ENCODE assay signal across 19 cellular contexts in the genomic region with DNA sequence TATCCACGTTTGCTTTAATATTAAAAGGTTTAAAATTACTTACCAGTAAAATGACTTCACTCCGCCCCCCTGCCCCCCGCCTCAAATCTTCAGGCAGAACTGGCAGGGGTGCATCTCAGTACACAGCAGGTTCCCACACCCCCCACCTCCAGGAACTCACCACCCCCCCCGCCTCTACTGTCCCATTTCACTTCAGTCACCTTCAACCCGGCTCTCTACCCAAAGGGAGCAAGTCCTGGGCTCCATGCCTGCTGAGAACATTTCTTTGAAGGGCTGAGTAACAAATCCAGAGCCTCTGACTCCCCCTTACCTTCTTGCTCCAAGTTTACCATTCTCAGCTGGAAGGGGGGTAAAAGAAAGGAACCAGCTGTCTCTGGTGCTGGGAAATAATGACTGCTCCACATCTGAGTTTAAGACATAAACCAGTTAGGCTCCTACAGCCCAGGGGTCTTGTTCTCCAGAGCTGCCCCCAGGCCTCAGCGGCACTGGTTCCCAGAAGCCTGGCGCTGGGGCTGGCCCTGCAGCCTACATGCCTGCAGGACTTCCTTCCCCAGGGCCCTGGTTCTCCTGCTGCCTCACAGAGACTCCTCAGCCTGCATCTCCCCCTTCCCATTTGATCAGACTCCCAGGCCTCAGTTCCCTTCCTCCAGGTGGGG. TPM values are rescaled to one million over a fixed set of nuclear protein-coding genes. Genes with fewer than 3 reads are reported as not detected.
DNase-seq lines count a peak whose midpoint lies in the region; ATAC-seq and TF ChIP-seq lines count a peak whose summit lies in the region.
"Had no signal": no experiment of that assay in that cellular context is flagged by ENCODE, and none has a peak within 500 bp of the region (broad histone marks: within the 10 kb centered on the region; RNA-seq: fewer than 3 reads in every experiment).

No MANE protein-coding gene starts in this region.

- no peaks in the 10 kb centered on the region for H3K9me3 Mint-ChIP-seq in activated CD4-positive, alpha-beta T cell treated with anti-CD3 and anti-CD28 coated beads, Interleukin-2, amount 10 ng/mL, durations not matched to agents 7 days and 5 days
- H3K9me3 Mint-ChIP-seq in naive thymus-derived CD4-positive, alpha-beta T cell, result no peaks in the 10 kb centered on the region
- H3K9me3 Mint-ChIP-seq: CD8-positive, alpha-beta T cell; HFFc6; IgD-negative memory B cell had no signal

- POLR2A ChIA-PET in activated CD4-positive, alpha-beta T cell treated with anti-CD3 and anti-CD28 coated beads, Interleukin-2, amount 10 ng/mL, durations not matched to agents 7 days and 5 days (lab: Charles Lee), result no interaction called here
- POLR2A ChIA-PET in HEK293 (lab: Yijun Ruan, JAX), result no interaction called here
- POLR2A ChIA-PET in naive thymus-derived CD4-positive, alpha-beta T cell (lab: Charles Lee), result no interaction called here
- POLR2A ChIA-PET in RWPE1 (lab: Yijun Ruan, JAX; ENCODE audit: low non-redundant PET), result no interaction called here

- no peaks in the 10 kb centered on the region for H3K27me3 ChIP-seq in naive thymus-derived CD4-positive, alpha-beta T cell (ENCODE audit: control insufficient read depth in 2 of 2, insufficient read depth in 2 of 2, low read length in 2 of 2)
- H3K27me3 ChIP-seq in skeletal muscle tissue (ENCODE audit: control insufficient read depth in 3 of 3, insufficient read depth in 3 of 3, low read length in 3 of 3), result no peaks in the 10 kb centered on the region
- H3K27me3 ChIP-seq: SJSA1 had no signal

- H3K4me1 ChIP-seq in HEK293 (ENCODE audit: control insufficient read depth, insufficient read depth, low read length) (no peaks in the 10 kb centered on the region), skeletal muscle tissue (ENCODE audit: control insufficient read depth in 3 of 3, insufficient read depth in 3 of 3, low read length in 3 of 3) (peaks cover 63 to 79% (median 74%) of the 10 kb centered on the region in 3 donors)
- H3K4me1 ChIP-seq in naive thymus-derived CD4-positive, alpha-beta T cell (ENCODE audit: control insufficient read depth in 2 of 2, insufficient read depth in 2 of 2, low read length in 2 of 2), result peaks cover 37 to 45% of the 10 kb centered on the region in 2 donors

- H3K4me3 ChIP-seq in HEK293 (ENCODE audit: low read depth, low read length) (no peak overlapping the region), skeletal muscle tissue (ENCODE audit: low read length in 3 of 3) (no peak overlapping the region)
- H3K4me3 ChIP-seq in naive thymus-derived CD4-positive, alpha-beta T cell (ENCODE audit: low read length), result no peak overlapping the region
- H3K4me3 ChIP-seq: SJSA1 had no signal

- H3K36me3 Mint-ChIP-seq in activated CD4-positive, alpha-beta T cell treated with anti-CD3 and anti-CD28 coated beads, Interleukin-2, amount 10 ng/mL, durations not matched to agents 7 days and 5 days (ENCODE audit: low read depth), result peaks cover 39% of the 10 kb centered on the region
- peaks cover 0 to 23% (median 5%) of the 10 kb centered on the region in 5 donors for H3K36me3 Mint-ChIP-seq in naive thymus-derived CD4-positive, alpha-beta T cell

- H3K9ac ChIP-seq in skeletal muscle tissue (ENCODE audit: low read depth in 1 of 3, low read length in 3 of 3), result peak overlapping the region in 2 of 3 donors; percentile 50 to 51

- H3K27ac ChIP-seq in HEK293 (ENCODE audit: extremely low read depth, low read depth, low read length) (no peak overlapping the region), skeletal muscle tissue (ENCODE audit: low read depth, low read length) (peak overlapping the region; percentile 36), RWPE1 (no peak overlapping the region)
- H3K27ac ChIP-seq in naive thymus-derived CD4-positive, alpha-beta T cell (ENCODE audit: low read depth, low read length), result no peak overlapping the region
- H3K27ac ChIP-seq: 22Rv1, SJSA1 had no signal

- ATAC-seq in naive thymus-derived CD4-positive, alpha-beta T cell, result no peak
- ATAC-seq: CD8-positive, alpha-beta T cell had no signal

- no peak for DNase-seq in activated CD4-positive, alpha-beta T cell treated with anti-CD3 and anti-CD28 coated beads, Interleukin-2, amount 10 ng/mL, durations not matched to agents 7 days and 5 days
- no peak for DNase-seq in activated CD4-positive, alpha-beta T cell treated with anti-CD3 and anti-CD28 coated beads for 1 hour
- DNase-seq in naive thymus-derived CD4-positive, alpha-beta T cell, result peak in 1 of 9 donors; percentile 6
- DNase-seq in RWPE1 (ENCODE audit: low spot score), result no peak
- DNase-seq in dermis blood vessel endothelial cell, result no peak
- no peak for DNase-seq in epidermal melanocyte (ENCODE audit: insufficient read length, low spot score)
- DNase-seq: Calu3; CD8-positive, alpha-beta T cell; HFFc6; Karpas-422; NCI-H1436; NCI-H1930; NCI-H345; NCI-H524 treated with DMSO at 0.1 percent for 48 hours had no signal

- peaks cover 0 to 27% of the 10 kb centered on the region in 2 experiments; a peak in 2 of 3 replicates for H3K36me3 ChIP-seq in HEK293 (ENCODE audit: control insufficient read depth in 2 of 2, insufficient read depth in 1 of 2, low read length in 2 of 2)
- peaks cover 0 to 46% (median 7%) of the 10 kb centered on the region in 3 experiments for H3K36me3 ChIP-seq in naive thymus-derived CD4-positive, alpha-beta T cell (ENCODE audit: control insufficient read depth in 2 of 3, insufficient read depth in 3 of 3, low read length in 3 of 3)
- peaks cover 24 to 33% (median 30%) of the 10 kb centered on the region in 3 donors for H3K36me3 ChIP-seq in skeletal muscle tissue (ENCODE audit: control insufficient read depth in 3 of 3, insufficient read depth in 3 of 3, low read length in 3 of 3)
- H3K36me3 ChIP-seq: SJSA1 had no signal

- CTCF ChIA-PET in activated CD4-positive, alpha-beta T cell treated with anti-CD3 and anti-CD28 coated beads, Interleukin-2, amount 10 ng/mL, durations not matched to agents 7 days and 5 days (lab: Charles Lee), result interaction anchor here (1.1 kb wide), 1 partner anchor 9 kb away, joined by 3 read pairs; no protein-coding TSS in a partner anchor
- CTCF ChIA-PET in HEK293 (lab: Yijun Ruan, JAX) (no interaction called here), RWPE1 (lab: Yijun Ruan, JAX) (no interaction called here)
- CTCF ChIA-PET in naive thymus-derived CD4-positive, alpha-beta T cell (lab: Charles Lee), result no interaction called here

- no peak overlapping the region for H3K4me3 Mint-ChIP-seq in activated CD4-positive, alpha-beta T cell treated with anti-CD3 and anti-CD28 coated beads, Interleukin-2, amount 10 ng/mL, durations not matched to agents 7 days and 5 days
- no peak overlapping the region for H3K4me3 Mint-ChIP-seq in naive thymus-derived CD4-positive, alpha-beta T cell
- H3K4me3 Mint-ChIP-seq: CD8-positive, alpha-beta T cell; HFFc6 had no signal

- peak overlapping the region; percentile 41 for H3K27ac Mint-ChIP-seq in activated CD4-positive, alpha-beta T cell treated with anti-CD3 and anti-CD28 coated beads, Interleukin-2, amount 10 ng/mL, durations not matched to agents 7 days and 5 days
- H3K27ac Mint-ChIP-seq in naive thymus-derived CD4-positive, alpha-beta T cell, result peak overlapping the region in 5 of 9 donors; percentile 67 to 99 (median 73)
- H3K27ac Mint-ChIP-seq: HFFc6 had no signal

- TF ChIP-seq CTCF in HEK293 (tag by site-specific recombination; IDR thresholded peaks at IDR 0.05) (no peak), RWPE1 (conservative IDR thresholded peaks at IDR 0.05; ENCODE audit: low read depth) (no peak)

- H3K27me3 Mint-ChIP-seq in activated CD4-positive, alpha-beta T cell treated with anti-CD3 and anti-CD28 coated beads, Interleukin-2, amount 10 ng/mL, durations not matched to agents 7 days and 5 days, result no peaks in the 10 kb centered on the region
- no peaks in the 10 kb centered on the region for H3K27me3 Mint-ChIP-seq in naive thymus-derived CD4-positive, alpha-beta T cell

- peaks cover 69% of the 10 kb centered on the region for H3K4me1 Mint-ChIP-seq in activated CD4-positive, alpha-beta T cell treated with anti-CD3 and anti-CD28 coated beads, Interleukin-2, amount 10 ng/mL, durations not matched to agents 7 days and 5 days
- peaks cover 34 to 62% (median 56%) of the 10 kb centered on the region in 7 donors for H3K4me1 Mint-ChIP-seq in naive thymus-derived CD4-positive, alpha-beta T cell

- no peaks in the 10 kb centered on the region for H3K9me3 ChIP-seq in HEK293 (ENCODE audit: control insufficient read depth, insufficient read depth, low read depth, low read length)
- H3K9me3 ChIP-seq in naive thymus-derived CD4-positive, alpha-beta T cell (ENCODE audit: control insufficient read depth in 2 of 3, low read length in 3 of 3), result no peaks in the 10 kb centered on the region
- H3K9me3 ChIP-seq in skeletal muscle tissue (ENCODE audit: control insufficient read depth in 3 of 3, low read length in 3 of 3), result no peaks in the 10 kb centered on the region
- H3K9me3 ChIP-seq: SJSA1 had no signal

- intact Hi-C loops in naive thymus-derived CD4-positive, alpha-beta T cell (cut with micrococcal nuclease), result no loop called here

TF ChIP-seq in HEK293, 187 proteins besides CTCF, POLR2A, EP300 and RAD21:
- TF ChIP-seq ZNF626 (tag by site-specific recombination; IDR thresholded peaks at IDR 0.05) (no peak), ZIC2 (tag by site-specific recombination; IDR thresholded peaks at IDR 0.05) (peak; percentile 61), KLF10 (tag by site-specific recombination; IDR thresholded peaks at IDR 0.05) (no peak)
- TF ChIP-seq, protein P1, sequence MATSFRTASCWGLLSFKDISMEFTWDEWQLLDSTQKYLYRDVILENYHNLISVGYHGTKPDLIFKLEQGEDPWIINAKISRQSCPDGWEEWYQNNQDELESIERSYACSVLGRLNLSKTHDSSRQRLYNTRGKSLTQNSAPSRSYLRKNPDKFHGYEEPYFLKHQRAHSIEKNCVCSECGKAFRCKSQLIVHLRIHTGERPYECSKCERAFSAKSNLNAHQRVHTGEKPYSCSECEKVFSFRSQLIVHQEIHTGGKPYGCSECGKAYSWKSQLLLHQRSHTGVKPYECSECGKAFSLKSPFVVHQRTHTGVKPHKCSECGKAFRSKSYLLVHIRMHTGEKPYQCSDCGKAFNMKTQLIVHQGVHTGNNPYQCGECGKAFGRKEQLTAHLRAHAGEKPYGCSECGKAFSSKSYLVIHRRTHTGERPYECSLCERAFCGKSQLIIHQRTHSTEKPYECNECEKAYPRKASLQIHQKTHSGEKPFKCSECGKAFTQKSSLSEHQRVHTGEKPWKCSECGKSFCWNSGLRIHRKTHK (tag by site-specific recombination; IDR thresholded peaks at IDR 0.05), result no peak

RNA-seq across cellular contexts. Expression of a gene that starts 42.8 kb away (rescaled TPM):
- total RNA-seq in activated CD4-positive, alpha-beta T cell treated with anti-CD3 and anti-CD28 coated beads, Interleukin-2, amount 10 ng/mL, durations not matched to agents 7 days and 5 days, result 10 to 100 TPM; 55.9 to 62.3 TPM
- total RNA-seq in naive thymus-derived CD4-positive, alpha-beta T cell, result 100 to 1,000 TPM in 3 of 5 experiments, 10 to 100 TPM in 2; 78.9 to 117 (median 106) TPM
- 10 to 100 TPM; 19.4 to 29.0 TPM for polyA plus RNA-seq in naive thymus-derived CD4-positive, alpha-beta T cell
- total RNA-seq in skeletal muscle tissue (62.1 TPM), dermis blood vessel endothelial cell (31.0 and 32.1 TPM in 2 replicates)
